Comparison of ENCODE assay signal across 1 cellular context in the genomic region with DNA sequence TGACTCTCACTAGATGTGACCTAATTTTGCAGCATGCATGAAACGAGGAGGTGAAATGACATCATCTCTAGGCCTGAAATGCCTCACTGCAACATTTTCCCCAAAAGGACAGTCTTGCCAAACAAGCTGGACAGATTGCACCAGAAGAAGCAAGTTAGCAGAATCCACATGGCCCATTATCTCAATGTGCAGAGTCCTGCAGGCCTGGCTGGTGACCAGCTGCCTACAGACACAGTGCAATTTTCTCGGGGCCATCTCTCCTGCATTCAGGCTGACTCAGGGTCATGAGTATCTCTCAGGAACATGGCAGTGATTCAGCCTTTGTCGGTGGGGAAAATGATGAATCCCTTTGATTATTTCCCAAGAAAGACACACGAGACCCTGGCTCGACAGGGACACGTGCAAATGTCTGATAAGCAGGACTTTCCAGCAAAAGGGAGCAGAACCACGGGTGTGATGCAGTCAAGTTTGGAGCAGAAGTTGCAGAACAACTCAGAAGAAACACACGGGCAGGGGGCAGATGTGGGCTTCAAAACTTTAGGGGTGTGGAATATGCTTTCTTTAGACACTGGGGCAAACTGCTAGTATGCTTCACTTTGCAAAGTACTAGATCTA.
TF ChIP-seq lines count a peak whose summit lies in the region.

No MANE protein-coding gene starts in this region.

TF ChIP-seq in K562, 482 proteins besides CTCF, POLR2A, EP300 and RAD21 (continued from another document and continues in another):
- TF ChIP-seq GATA2 (CRISPR knock-in tag; IDR thresholded peaks at IDR 0.05) (peak; percentile 93), YY1 (IDR thresholded peaks at IDR 0.05; ENCODE audit: borderline replicate concordance in 1 of 3, control insufficient read depth in 1 of 3, extremely low read depth in 1 of 3, insufficient read depth in 3 of 3, insufficient read length in 1 of 3, insufficient replicate concordance in 2 of 3, low read depth in 1 of 3, low read length in 2 of 3) (no peak), SREBF2 (CRISPR knock-in tag; IDR thresholded peaks at IDR 0.05) (no peak), FOSL1 (tag; conservative IDR thresholded peaks at IDR 0.05) (peak; percentile 99), CSDE1 (IDR thresholded peaks at IDR 0.05) (no peak), POLR3A (IDR thresholded peaks at IDR 0.05; ENCODE audit: borderline replicate concordance, extremely low read depth, insufficient read depth, insufficient read length) (no peak), JUNB (CRISPR knock-in tag; conservative IDR thresholded peaks at IDR 0.05) (no peak), NFIX (CRISPR knock-in tag; IDR thresholded peaks at IDR 0.05; ENCODE audit: low read depth) (no peak), CCNT2 (IDR thresholded peaks at IDR 0.05; ENCODE audit: borderline replicate concordance, extremely low read depth, insufficient read length, low read depth, low read length) (peak; percentile 69), ILF3 (IDR thresholded peaks at IDR 0.05; ENCODE audit: borderline replicate concordance) (no peak), NRF1 (conservative IDR thresholded peaks at IDR 0.05 in 1 of 2, IDR thresholded peaks at IDR 0.05 in 1 of 2) (peak in 1 of 2 experiments; percentile 45; a peak in 2 of 4 replicates), CREM (IDR thresholded peaks at IDR 0.05; ENCODE audit: low read depth) (no peak; the same call in 1 of the 2 replicates), GATAD2B (IDR thresholded peaks at IDR 0.05; ENCODE audit: borderline replicate concordance) (no peak; the same call in none of the 2 replicates), ZNF175 (CRISPR knock-in tag; IDR thresholded peaks at IDR 0.05; ENCODE audit: low read depth) (peak; percentile 90), RBM22 (IDR thresholded peaks at IDR 0.05; ENCODE audit: low read depth, low read length, poor library complexity, severe bottlenecking) (no peak), MAFK (IDR thresholded peaks at IDR 0.05; ENCODE audit: low read length) (peak; percentile 79), SIN3B (IDR thresholded peaks at IDR 0.05; ENCODE audit: low read depth) (no peak), CBFA2T2 (conservative IDR thresholded peaks at IDR 0.05) (peak; percentile 98), ARID1B (IDR thresholded peaks at IDR 0.05) (peak; percentile 98), TEAD1 (CRISPR knock-in tag; IDR thresholded peaks at IDR 0.05) (peak in 1 of 2 experiments; percentile 85; a peak in 2 of 4 replicates), ZNF780A (CRISPR knock-in tag; IDR thresholded peaks at IDR 0.05) (no peak), NFRKB (IDR thresholded peaks at IDR 0.05; ENCODE audit: low read depth) (no peak), HDAC6 (IDR thresholded peaks at IDR 0.05; ENCODE audit: low read depth, low read length) (no peak), NR4A1 (CRISPR knock-in tag; IDR thresholded peaks at IDR 0.05) (peak; percentile 71; the same call in 1 of the 2 replicates), NR4A1 (tag; IDR thresholded peaks at IDR 0.05) (peak; percentile 76; the same call in 1 of the 2 replicates), XRCC5 (IDR thresholded peaks at IDR 0.05; ENCODE audit: low read depth, low read length) (no peak)
- TF ChIP-seq, protein P1, sequence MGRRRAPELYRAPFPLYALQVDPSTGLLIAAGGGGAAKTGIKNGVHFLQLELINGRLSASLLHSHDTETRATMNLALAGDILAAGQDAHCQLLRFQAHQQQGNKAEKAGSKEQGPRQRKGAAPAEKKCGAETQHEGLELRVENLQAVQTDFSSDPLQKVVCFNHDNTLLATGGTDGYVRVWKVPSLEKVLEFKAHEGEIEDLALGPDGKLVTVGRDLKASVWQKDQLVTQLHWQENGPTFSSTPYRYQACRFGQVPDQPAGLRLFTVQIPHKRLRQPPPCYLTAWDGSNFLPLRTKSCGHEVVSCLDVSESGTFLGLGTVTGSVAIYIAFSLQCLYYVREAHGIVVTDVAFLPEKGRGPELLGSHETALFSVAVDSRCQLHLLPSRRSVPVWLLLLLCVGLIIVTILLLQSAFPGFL (CRISPR knock-in tag; IDR thresholded peaks at IDR 0.05): no peak
- TF ChIP-seq, protein P2, sequence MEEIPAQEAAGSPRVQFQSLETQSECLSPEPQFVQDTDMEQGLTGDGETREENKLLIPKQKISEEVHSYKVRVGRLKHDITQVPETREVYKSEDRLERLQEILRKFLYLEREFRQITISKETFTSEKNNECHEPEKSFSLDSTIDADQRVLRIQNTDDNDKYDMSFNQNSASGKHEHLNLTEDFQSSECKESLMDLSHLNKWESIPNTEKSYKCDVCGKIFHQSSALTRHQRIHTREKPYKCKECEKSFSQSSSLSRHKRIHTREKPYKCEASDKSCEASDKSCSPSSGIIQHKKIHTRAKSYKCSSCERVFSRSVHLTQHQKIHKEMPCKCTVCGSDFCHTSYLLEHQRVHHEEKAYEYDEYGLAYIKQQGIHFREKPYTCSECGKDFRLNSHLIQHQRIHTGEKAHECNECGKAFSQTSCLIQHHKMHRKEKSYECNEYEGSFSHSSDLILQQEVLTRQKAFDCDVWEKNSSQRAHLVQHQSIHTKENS (CRISPR knock-in tag; IDR thresholded peaks at IDR 0.05): no peak
- TF ChIP-seq, protein P3, sequence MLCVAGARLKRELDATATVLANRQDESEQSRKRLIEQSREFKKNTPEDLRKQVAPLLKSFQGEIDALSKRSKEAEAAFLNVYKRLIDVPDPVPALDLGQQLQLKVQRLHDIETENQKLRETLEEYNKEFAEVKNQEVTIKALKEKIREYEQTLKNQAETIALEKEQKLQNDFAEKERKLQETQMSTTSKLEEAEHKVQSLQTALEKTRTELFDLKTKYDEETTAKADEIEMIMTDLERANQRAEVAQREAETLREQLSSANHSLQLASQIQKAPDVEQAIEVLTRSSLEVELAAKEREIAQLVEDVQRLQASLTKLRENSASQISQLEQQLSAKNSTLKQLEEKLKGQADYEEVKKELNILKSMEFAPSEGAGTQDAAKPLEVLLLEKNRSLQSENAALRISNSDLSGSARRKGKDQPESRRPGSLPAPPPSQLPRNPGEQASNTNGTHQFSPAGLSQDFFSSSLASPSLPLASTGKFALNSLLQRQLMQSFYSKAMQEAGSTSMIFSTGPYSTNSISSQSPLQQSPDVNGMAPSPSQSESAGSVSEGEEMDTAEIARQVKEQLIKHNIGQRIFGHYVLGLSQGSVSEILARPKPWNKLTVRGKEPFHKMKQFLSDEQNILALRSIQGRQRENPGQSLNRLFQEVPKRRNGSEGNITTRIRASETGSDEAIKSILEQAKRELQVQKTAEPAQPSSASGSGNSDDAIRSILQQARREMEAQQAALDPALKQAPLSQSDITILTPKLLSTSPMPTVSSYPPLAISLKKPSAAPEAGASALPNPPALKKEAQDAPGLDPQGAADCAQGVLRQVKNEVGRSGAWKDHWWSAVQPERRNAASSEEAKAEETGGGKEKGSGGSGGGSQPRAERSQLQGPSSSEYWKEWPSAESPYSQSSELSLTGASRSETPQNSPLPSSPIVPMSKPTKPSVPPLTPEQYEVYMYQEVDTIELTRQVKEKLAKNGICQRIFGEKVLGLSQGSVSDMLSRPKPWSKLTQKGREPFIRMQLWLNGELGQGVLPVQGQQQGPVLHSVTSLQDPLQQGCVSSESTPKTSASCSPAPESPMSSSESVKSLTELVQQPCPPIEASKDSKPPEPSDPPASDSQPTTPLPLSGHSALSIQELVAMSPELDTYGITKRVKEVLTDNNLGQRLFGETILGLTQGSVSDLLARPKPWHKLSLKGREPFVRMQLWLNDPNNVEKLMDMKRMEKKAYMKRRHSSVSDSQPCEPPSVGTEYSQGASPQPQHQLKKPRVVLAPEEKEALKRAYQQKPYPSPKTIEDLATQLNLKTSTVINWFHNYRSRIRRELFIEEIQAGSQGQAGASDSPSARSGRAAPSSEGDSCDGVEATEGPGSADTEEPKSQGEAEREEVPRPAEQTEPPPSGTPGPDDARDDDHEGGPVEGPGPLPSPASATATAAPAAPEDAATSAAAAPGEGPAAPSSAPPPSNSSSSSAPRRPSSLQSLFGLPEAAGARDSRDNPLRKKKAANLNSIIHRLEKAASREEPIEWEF (CRISPR knock-in tag; IDR thresholded peaks at IDR 0.05): 0 out of 2 replicates have a peak, but pooled peaks have one; percentile 34
- TF ChIP-seq, protein P4, sequence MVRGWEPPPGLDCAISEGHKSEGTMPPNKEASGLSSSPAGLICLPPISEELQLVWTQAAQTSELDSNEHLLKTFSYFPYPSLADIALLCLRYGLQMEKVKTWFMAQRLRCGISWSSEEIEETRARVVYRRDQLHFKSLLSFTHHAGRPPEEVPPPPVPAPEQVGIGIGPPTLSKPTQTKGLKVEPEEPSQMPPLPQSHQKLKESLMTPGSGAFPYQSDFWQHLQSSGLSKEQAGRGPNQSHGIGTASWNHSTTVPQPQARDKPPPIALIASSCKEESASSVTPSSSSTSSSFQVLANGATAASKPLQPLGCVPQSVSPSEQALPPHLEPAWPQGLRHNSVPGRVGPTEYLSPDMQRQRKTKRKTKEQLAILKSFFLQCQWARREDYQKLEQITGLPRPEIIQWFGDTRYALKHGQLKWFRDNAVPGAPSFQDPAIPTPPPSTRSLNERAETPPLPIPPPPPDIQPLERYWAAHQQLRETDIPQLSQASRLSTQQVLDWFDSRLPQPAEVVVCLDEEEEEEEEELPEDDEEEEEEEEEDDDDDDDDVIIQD (CRISPR knock-in tag; IDR thresholded peaks at IDR 0.05): no peak
- TF ChIP-seq, protein P5, sequence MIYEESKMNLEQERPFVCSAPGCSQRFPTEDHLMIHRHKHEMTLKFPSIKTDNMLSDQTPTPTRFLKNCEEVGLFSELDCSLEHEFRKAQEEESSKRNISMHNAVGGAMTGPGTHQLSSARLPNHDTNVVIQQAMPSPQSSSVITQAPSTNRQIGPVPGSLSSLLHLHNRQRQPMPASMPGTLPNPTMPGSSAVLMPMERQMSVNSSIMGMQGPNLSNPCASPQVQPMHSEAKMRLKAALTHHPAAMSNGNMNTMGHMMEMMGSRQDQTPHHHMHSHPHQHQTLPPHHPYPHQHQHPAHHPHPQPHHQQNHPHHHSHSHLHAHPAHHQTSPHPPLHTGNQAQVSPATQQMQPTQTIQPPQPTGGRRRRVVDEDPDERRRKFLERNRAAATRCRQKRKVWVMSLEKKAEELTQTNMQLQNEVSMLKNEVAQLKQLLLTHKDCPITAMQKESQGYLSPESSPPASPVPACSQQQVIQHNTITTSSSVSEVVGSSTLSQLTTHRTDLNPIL (CRISPR knock-in tag; IDR thresholded peaks at IDR 0.05): peak; percentile 59; the same call in 1 of the 2 replicates
- TF ChIP-seq, protein P6, sequence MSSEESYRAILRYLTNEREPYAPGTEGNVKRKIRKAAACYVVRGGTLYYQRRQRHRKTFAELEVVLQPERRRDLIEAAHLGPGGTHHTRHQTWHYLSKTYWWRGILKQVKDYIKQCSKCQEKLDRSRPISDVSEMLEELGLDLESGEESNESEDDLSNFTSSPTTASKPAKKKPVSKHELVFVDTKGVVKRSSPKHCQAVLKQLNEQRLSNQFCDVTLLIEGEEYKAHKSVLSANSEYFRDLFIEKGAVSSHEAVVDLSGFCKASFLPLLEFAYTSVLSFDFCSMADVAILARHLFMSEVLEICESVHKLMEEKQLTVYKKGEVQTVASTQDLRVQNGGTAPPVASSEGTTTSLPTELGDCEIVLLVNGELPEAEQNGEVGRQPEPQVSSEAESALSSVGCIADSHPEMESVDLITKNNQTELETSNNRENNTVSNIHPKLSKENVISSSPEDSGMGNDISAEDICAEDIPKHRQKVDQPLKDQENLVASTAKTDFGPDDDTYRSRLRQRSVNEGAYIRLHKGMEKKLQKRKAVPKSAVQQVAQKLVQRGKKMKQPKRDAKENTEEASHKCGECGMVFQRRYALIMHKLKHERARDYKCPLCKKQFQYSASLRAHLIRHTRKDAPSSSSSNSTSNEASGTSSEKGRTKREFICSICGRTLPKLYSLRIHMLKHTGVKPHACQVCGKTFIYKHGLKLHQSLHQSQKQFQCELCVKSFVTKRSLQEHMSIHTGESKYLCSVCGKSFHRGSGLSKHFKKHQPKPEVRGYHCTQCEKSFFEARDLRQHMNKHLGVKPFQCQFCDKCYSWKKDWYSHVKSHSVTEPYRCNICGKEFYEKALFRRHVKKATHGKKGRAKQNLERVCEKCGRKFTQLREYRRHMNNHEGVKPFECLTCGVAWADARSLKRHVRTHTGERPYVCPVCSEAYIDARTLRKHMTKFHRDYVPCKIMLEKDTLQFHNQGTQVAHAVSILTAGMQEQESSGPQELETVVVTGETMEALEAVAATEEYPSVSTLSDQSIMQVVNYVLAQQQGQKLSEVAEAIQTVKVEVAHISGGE (CRISPR knock-in tag; IDR thresholded peaks at IDR 0.05): peak in 1 of 3 experiments; percentile 68; a peak in 2 of 6 replicates
- TF ChIP-seq, protein P7, sequence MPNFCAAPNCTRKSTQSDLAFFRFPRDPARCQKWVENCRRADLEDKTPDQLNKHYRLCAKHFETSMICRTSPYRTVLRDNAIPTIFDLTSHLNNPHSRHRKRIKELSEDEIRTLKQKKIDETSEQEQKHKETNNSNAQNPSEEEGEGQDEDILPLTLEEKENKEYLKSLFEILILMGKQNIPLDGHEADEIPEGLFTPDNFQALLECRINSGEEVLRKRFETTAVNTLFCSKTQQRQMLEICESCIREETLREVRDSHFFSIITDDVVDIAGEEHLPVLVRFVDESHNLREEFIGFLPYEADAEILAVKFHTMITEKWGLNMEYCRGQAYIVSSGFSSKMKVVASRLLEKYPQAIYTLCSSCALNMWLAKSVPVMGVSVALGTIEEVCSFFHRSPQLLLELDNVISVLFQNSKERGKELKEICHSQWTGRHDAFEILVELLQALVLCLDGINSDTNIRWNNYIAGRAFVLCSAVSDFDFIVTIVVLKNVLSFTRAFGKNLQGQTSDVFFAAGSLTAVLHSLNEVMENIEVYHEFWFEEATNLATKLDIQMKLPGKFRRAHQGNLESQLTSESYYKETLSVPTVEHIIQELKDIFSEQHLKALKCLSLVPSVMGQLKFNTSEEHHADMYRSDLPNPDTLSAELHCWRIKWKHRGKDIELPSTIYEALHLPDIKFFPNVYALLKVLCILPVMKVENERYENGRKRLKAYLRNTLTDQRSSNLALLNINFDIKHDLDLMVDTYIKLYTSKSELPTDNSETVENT (CRISPR knock-in tag; IDR thresholded peaks at IDR 0.05): no peak
- TF ChIP-seq, protein P8, sequence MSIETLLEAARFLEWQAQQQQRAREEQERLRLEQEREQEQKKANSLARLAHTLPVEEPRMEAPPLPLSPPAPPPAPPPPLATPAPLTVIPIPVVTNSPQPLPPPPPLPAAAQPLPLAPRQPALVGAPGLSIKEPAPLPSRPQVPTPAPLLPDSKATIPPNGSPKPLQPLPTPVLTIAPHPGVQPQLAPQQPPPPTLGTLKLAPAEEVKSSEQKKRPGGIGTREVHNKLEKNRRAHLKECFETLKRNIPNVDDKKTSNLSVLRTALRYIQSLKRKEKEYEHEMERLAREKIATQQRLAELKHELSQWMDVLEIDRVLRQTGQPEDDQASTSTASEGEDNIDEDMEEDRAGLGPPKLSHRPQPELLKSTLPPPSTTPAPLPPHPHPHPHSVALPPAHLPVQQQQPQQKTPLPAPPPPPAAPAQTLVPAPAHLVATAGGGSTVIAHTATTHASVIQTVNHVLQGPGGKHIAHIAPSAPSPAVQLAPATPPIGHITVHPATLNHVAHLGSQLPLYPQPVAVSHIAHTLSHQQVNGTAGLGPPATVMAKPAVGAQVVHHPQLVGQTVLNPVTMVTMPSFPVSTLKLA (conservative IDR thresholded peaks at IDR 0.05): peak; percentile 81 to 84
- TF ChIP-seq, protein P9, sequence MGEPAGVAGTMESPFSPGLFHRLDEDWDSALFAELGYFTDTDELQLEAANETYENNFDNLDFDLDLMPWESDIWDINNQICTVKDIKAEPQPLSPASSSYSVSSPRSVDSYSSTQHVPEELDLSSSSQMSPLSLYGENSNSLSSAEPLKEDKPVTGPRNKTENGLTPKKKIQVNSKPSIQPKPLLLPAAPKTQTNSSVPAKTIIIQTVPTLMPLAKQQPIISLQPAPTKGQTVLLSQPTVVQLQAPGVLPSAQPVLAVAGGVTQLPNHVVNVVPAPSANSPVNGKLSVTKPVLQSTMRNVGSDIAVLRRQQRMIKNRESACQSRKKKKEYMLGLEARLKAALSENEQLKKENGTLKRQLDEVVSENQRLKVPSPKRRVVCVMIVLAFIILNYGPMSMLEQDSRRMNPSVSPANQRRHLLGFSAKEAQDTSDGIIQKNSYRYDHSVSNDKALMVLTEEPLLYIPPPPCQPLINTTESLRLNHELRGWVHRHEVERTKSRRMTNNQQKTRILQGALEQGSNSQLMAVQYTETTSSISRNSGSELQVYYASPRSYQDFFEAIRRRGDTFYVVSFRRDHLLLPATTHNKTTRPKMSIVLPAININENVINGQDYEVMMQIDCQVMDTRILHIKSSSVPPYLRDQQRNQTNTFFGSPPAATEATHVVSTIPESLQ (CRISPR knock-in tag; IDR thresholded peaks at IDR 0.05): peak; percentile 73; the same call in 1 of the 2 replicates
